In the genomic region with DNA sequence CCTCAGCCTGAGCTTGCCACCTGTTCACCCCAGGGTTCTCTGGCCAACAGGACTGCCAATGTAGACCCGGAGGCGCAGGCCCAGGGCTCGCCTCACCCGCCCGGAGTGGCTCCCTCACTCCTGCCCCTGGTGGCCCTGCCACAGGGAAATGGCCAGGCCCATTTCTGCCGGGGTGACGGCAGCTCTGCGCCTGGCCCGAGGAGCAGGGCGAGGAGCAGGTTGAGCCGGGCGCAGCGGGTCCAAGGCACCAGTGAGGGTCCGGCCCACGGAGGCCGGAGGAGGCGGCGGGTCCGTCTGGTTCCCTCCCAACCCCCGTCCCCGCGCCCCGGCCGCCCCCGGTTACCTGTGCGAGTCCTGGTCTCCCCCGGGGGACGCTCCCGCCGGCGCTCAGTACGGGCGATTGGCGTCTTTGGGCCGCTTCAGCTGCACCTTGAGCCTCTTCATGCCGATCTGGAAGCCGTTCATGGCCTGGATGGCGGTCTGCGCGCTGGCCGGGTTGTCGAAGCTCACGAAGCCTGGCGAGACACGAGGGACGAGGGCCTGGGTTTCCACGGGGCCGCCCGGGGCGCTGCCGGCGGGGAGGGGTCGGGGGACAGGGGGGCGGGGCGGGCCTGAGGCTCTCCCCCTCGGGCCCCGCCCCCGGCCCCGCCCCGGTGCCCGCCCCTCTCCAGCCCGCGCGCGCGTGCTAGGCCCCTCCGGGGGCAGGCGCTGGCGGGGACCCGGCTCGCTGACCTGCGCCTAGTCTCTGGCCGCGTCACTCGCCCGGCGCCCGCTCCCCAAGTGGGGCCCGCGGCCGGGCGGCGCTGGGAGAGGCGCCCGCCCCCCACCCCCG, we compare ENCODE assay signal across 8 cellular contexts.
DNase-seq lines count a peak whose midpoint lies in the region; ATAC-seq and TF ChIP-seq lines count a peak whose summit lies in the region.

No MANE protein-coding gene starts in this region.

- ATAC-seq in GM19025 (IDR thresholded peaks at IDR 0.05; ENCODE audit: low read depth, unreplicated experiment) (peak; percentile 39), Right ventricle myocardium superior (ENCODE audit: poor library complexity) (peak; percentile 72), GM18505 (IDR thresholded peaks at IDR 0.05; ENCODE audit: unreplicated experiment) (no peak), GM18870 (IDR thresholded peaks at IDR 0.05; ENCODE audit: unreplicated experiment) (no peak)

- H3K4me3 ChIP-seq in skeletal muscle cell (ENCODE audit: low read depth, low read length): peak overlapping the region; percentile 37

- intact Hi-C loops in Right ventricle myocardium superior (cut with DNase I): no loop called here

- DNase-seq in NCI-H2196 treated with DMSO at 0.1 percent for 48 hours (lab: John Stamatoyannopoulos, UW; ENCODE audit: unreplicated experiment) (peak; percentile 12), Right ventricle myocardium superior (no peak), skeletal muscle cell (ENCODE audit: low read depth) (no peak), COR-L47 (lab: John Stamatoyannopoulos, UW) (no peak), SK-N-DZ (ENCODE audit: low spot score) (no peak)

- TF ChIP-seq POLR2A in GM18505 (IDR thresholded peaks at IDR 0.05; ENCODE audit: borderline replicate concordance, extremely low read depth, insufficient read depth, insufficient read length): no peak

Comparison
In these comparisons a context has a peak if more than half of its experiments do, and no peak if none do; other contexts are left out.
1. ATAC-seq: peak in GM19025 (single experiment) and Right ventricle myocardium superior (single experiment); none in GM18505 (single experiment) and GM18870 (single experiment).